ENCODE assay signal across 32 cellular contexts in genomic region chr3:178804606-178805005, GRCh38.
"Had no signal": no experiment of that assay in that cellular context is flagged by ENCODE, and none has a peak within 500 bp of the region (broad histone marks: within the 10 kb centered on the region; RNA-seq: fewer than 3 reads in every experiment).

No MANE protein-coding gene starts in this region.

- H3K4me3 Mint-ChIP-seq: activated CD4-positive, alpha-beta memory T cell treated with anti-CD3 and anti-CD28 coated beads for 36 hours; activated CD4-positive, alpha-beta T cell treated with anti-CD3 and anti-CD28 coated beads for 36 hours; activated CD4-positive, alpha-beta T cell treated with anti-CD3 and anti-CD28 coated beads, Interleukin-2, amount 10 ng/mL, durations not matched to agents 24 days and 14 days; activated CD8-positive, alpha-beta memory T cell treated with anti-CD3 and anti-CD28 coated beads, Interleukin-2, amount 10 ng/mL, durations not matched to agents 7 days and 5 days; activated CD8-positive, alpha-beta T cell treated with anti-CD3 and anti-CD28 coated beads, Interleukin-2, amount 10 ng/mL, durations not matched to agents 7 days and 5 days; activated naive CD4-positive, alpha-beta T cell treated with anti-CD3 and anti-CD28 coated beads for 36 hours; activated naive CD4-positive, alpha-beta T cell treated with anti-CD3 and anti-CD28 coated beads, Interleukin-2, amount 50 U/mL, for 24 hours; activated naive CD8-positive, alpha-beta T cell treated with anti-CD3 and anti-CD28 coated beads for 36 hours; activated naive CD8-positive, alpha-beta T cell treated with anti-CD3 and anti-CD28 coated beads, Interleukin-2, amount 50 U/mL, for 24 hours; activated T-helper 1 cell treated with anti-CD3 and anti-CD28 coated beads, Interleukin-12 subunit alpha, Interleukin-12 subunit beta, Interleukin-2, Interleukin-4 antibody, amounts not matched to agents 30 ng/mL and 10 ng/mL and 1 ng/mL, durations not matched to agents 14 hours and 24 hours and 36 hours; brain; T-helper 17 cell; T-helper 2 cell treated with Interferon-gamma antibody and Interleukin-4, amounts not matched to agents 5 μg/mL and 100 μg/mL, for 36 hours had no signal

- H3K36me3 ChIP-seq: ascending aorta, breast epithelium, cardiac muscle cell, colonic mucosa, esophagus squamous epithelium had no signal

- H3K27me3 Mint-ChIP-seq: activated CD4-positive, alpha-beta memory T cell treated with anti-CD3 and anti-CD28 coated beads for 36 hours; activated CD4-positive, alpha-beta T cell treated with anti-CD3 and anti-CD28 coated beads for 36 hours; activated CD4-positive, alpha-beta T cell treated with anti-CD3 and anti-CD28 coated beads, Interleukin-2, amount 10 ng/mL, durations not matched to agents 24 days and 14 days; activated CD8-positive, alpha-beta memory T cell treated with anti-CD3 and anti-CD28 coated beads, Interleukin-2, amount 10 ng/mL, durations not matched to agents 7 days and 5 days; activated naive CD4-positive, alpha-beta T cell treated with anti-CD3 and anti-CD28 coated beads, Interleukin-2, amount 50 U/mL, for 24 hours; activated naive CD8-positive, alpha-beta T cell treated with anti-CD3 and anti-CD28 coated beads for 36 hours; brain; T-helper 17 cell had no signal

- H3K36me3 Mint-ChIP-seq: activated CD4-positive, alpha-beta memory T cell treated with anti-CD3 and anti-CD28 coated beads for 36 hours; activated CD8-positive, alpha-beta memory T cell treated with anti-CD3 and anti-CD28 coated beads, Interleukin-2, amount 10 ng/mL, durations not matched to agents 7 days and 5 days; activated naive CD4-positive, alpha-beta T cell treated with anti-CD3 and anti-CD28 coated beads, Interleukin-2, amount 50 U/mL, for 24 hours; activated naive CD8-positive, alpha-beta T cell treated with anti-CD3 and anti-CD28 coated beads for 36 hours had no signal

- H3K27me3 ChIP-seq: ascending aorta, breast epithelium, cardiac muscle cell, colonic mucosa, esophagus squamous epithelium had no signal

- H3K27ac ChIP-seq: ascending aorta, breast epithelium, cardiac muscle cell, colonic mucosa, epithelial cell of prostate, esophagus squamous epithelium had no signal

- DNase-seq: activated CD4-positive, alpha-beta memory T cell treated with anti-CD3 and anti-CD28 coated beads for 36 hours; activated CD4-positive, alpha-beta T cell treated with anti-CD3 and anti-CD28 coated beads for 36 hours; activated CD4-positive, alpha-beta T cell treated with anti-CD3 and anti-CD28 coated beads, Interleukin-2, amount 10 ng/mL, durations not matched to agents 24 days and 14 days; activated CD4-positive, CD25-positive, alpha-beta regulatory T cell; activated CD4-positive, CD25-positive, alpha-beta regulatory T cell treated with anti-CD3 and anti-CD28 coated beads, Interleukin-2, amount 50 U/mL, for 72 hours; activated CD8-positive, alpha-beta memory T cell treated with anti-CD3 and anti-CD28 coated beads, Interleukin-2, amount 10 ng/mL, durations not matched to agents 7 days and 5 days; activated CD8-positive, alpha-beta memory T cell treated with anti-CD3 and anti-CD28 coated beads, Interleukin-2, amount 50 U/mL, for 4 hours; activated CD8-positive, alpha-beta T cell treated with anti-CD3 and anti-CD28 coated beads, Interleukin-2, amount 10 ng/mL, durations not matched to agents 7 days and 5 days; activated effector memory CD4-positive, alpha-beta T cell treated with anti-CD3 and anti-CD28 coated beads, Interleukin-2, amount 50 U/mL, for 16 hours; activated naive CD4-positive, alpha-beta T cell treated with anti-CD3 and anti-CD28 coated beads for 36 hours; activated naive CD8-positive, alpha-beta T cell treated with anti-CD3 and anti-CD28 coated beads for 36 hours; activated naive CD8-positive, alpha-beta T cell treated with anti-CD3 and anti-CD28 coated beads, Interleukin-2, amount 50 U/mL, for 24 hours; activated T-cell treated with anti-CD3 and anti-CD28 coated beads, Interleukin-2, amount 50 U/mL, for 1 hour; activated T-cell treated with anti-CD3 and anti-CD28 coated beads, Interleukin-2, amount 50 U/mL, for 48 hours; central memory CD4-positive, alpha-beta T cell; cerebellar nuclear complex; colonic mucosa; effector CD8-positive, alpha-beta T cell; esophagus squamous epithelium; head of caudate nucleus; T-helper 1 cell; T-helper 17 cell; T1000 had no signal

- H3K9me3 Mint-ChIP-seq: activated CD4-positive, alpha-beta memory T cell treated with anti-CD3 and anti-CD28 coated beads for 36 hours; activated CD4-positive, alpha-beta T cell treated with anti-CD3 and anti-CD28 coated beads, Interleukin-2, amount 10 ng/mL, durations not matched to agents 24 days and 14 days; activated naive CD4-positive, alpha-beta T cell treated with anti-CD3 and anti-CD28 coated beads for 36 hours; activated naive CD4-positive, alpha-beta T cell treated with anti-CD3 and anti-CD28 coated beads, Interleukin-2, amount 50 U/mL, for 24 hours; activated naive CD8-positive, alpha-beta T cell treated with anti-CD3 and anti-CD28 coated beads for 36 hours; activated naive CD8-positive, alpha-beta T cell treated with anti-CD3 and anti-CD28 coated beads, Interleukin-2, amount 50 U/mL, for 24 hours; activated T-helper 1 cell treated with anti-CD3 and anti-CD28 coated beads, Interleukin-12 subunit alpha, Interleukin-12 subunit beta, Interleukin-2, Interleukin-4 antibody, amounts not matched to agents 30 ng/mL and 10 ng/mL and 1 ng/mL, durations not matched to agents 14 hours and 24 hours and 36 hours; activated T-helper 2 cell treated with anti-CD3 and anti-CD28 coated beads, Interferon-gamma antibody, Interleukin-2, Interleukin-4, amounts not matched to agents 10 μg/mL and 5 μg/mL and 100 μg/mL, durations not matched to agents 14 hours and 24 hours and 36 hours; T-helper 2 cell treated with Interferon-gamma antibody and Interleukin-4, amounts not matched to agents 5 μg/mL and 100 μg/mL, for 36 hours had no signal

- H3K27ac Mint-ChIP-seq: activated CD4-positive, alpha-beta memory T cell treated with anti-CD3 and anti-CD28 coated beads for 36 hours; activated CD4-positive, alpha-beta T cell treated with anti-CD3 and anti-CD28 coated beads for 36 hours; activated CD4-positive, alpha-beta T cell treated with anti-CD3 and anti-CD28 coated beads, Interleukin-2, amount 10 ng/mL, durations not matched to agents 24 days and 14 days; activated CD8-positive, alpha-beta memory T cell treated with anti-CD3 and anti-CD28 coated beads, Interleukin-2, amount 10 ng/mL, durations not matched to agents 7 days and 5 days; activated CD8-positive, alpha-beta T cell treated with anti-CD3 and anti-CD28 coated beads, Interleukin-2, amount 10 ng/mL, durations not matched to agents 7 days and 5 days; activated naive CD4-positive, alpha-beta T cell treated with anti-CD3 and anti-CD28 coated beads for 36 hours; activated naive CD4-positive, alpha-beta T cell treated with anti-CD3 and anti-CD28 coated beads, Interleukin-2, amount 50 U/mL, for 24 hours; activated naive CD8-positive, alpha-beta T cell treated with anti-CD3 and anti-CD28 coated beads for 36 hours; activated naive CD8-positive, alpha-beta T cell treated with anti-CD3 and anti-CD28 coated beads, Interleukin-2, amount 50 U/mL, for 24 hours; activated T-helper 1 cell treated with anti-CD3 and anti-CD28 coated beads, Interleukin-12 subunit alpha, Interleukin-12 subunit beta, Interleukin-2, Interleukin-4 antibody, amounts not matched to agents 30 ng/mL and 10 ng/mL and 1 ng/mL, durations not matched to agents 14 hours and 24 hours and 36 hours; activated T-helper 2 cell treated with anti-CD3 and anti-CD28 coated beads, Interferon-gamma antibody, Interleukin-2, Interleukin-4, amounts not matched to agents 10 μg/mL and 5 μg/mL and 100 μg/mL, durations not matched to agents 14 hours and 24 hours and 36 hours; brain; T-helper 17 cell; T-helper 2 cell treated with Interferon-gamma antibody and Interleukin-4, amounts not matched to agents 5 μg/mL and 100 μg/mL, for 36 hours had no signal

- H3K9me3 ChIP-seq: ascending aorta, breast epithelium, colonic mucosa, esophagus squamous epithelium had no signal

- H3K4me1 ChIP-seq: breast epithelium, colonic mucosa, esophagus squamous epithelium had no signal

- H3K4me3 ChIP-seq: ascending aorta, breast epithelium, cardiac muscle cell, colonic mucosa, esophagus squamous epithelium had no signal

- H3K4me1 Mint-ChIP-seq: activated CD4-positive, alpha-beta T cell treated with anti-CD3 and anti-CD28 coated beads for 36 hours; activated CD4-positive, alpha-beta T cell treated with anti-CD3 and anti-CD28 coated beads, Interleukin-2, amount 10 ng/mL, durations not matched to agents 24 days and 14 days; activated CD8-positive, alpha-beta memory T cell treated with anti-CD3 and anti-CD28 coated beads, Interleukin-2, amount 10 ng/mL, durations not matched to agents 7 days and 5 days; activated naive CD4-positive, alpha-beta T cell treated with anti-CD3 and anti-CD28 coated beads, Interleukin-2, amount 50 U/mL, for 24 hours; activated naive CD8-positive, alpha-beta T cell treated with anti-CD3 and anti-CD28 coated beads for 36 hours; activated naive CD8-positive, alpha-beta T cell treated with anti-CD3 and anti-CD28 coated beads, Interleukin-2, amount 50 U/mL, for 24 hours; T-helper 17 cell had no signal
